23 cellular contexts compared by ENCODE assay signal in the genomic region with DNA sequence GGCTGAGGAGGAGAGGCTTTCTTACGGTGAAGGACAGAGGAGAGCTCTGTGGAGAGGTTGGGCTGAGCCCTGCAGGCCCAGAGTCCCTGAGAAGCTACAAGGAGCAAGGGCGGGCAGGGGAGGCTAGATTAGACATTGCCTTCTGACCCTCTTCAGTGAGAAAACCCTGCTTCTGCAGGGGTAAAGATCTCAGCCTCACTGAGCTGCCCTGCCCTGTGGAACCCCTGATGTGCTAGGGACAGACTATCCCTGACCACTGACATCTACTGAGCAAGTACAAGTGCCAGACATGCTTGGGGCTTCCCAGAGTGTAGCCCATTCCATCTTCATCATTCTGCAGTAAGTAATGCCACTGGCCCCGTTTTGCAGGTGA.
DNase-seq lines count a peak whose midpoint lies in the region; TF ChIP-seq lines count a peak whose summit lies in the region.
"Had no signal": no experiment of that assay in that cellular context is flagged by ENCODE, and none has a peak within 500 bp of the region (broad histone marks: within the 10 kb centered on the region; RNA-seq: fewer than 3 reads in every experiment).

No MANE protein-coding gene starts in this region.

- no peak for TF ChIP-seq CTCF in GM13976 (IDR thresholded peaks at IDR 0.05; ENCODE audit: borderline replicate concordance, control extremely low read depth, extremely low read depth, insufficient read depth, missing control alignments)

- DNase-seq in D341Med (ENCODE audit: low spot score) (peak; percentile 2), GM13976 (ENCODE audit: low spot score) (peak; percentile 11), ecto neural progenitor cell (ENCODE audit: low spot score) (peak; percentile 31), posterior vena cava (ENCODE audit: low spot score) (peak; percentile 28), NCI-H1092 treated with DMSO at 0.1 percent for 48 hours (lab: John Stamatoyannopoulos, UW) (no peak), SKM-1 (lab: John Stamatoyannopoulos, UW; ENCODE audit: unreplicated experiment) (no peak)
- DNase-seq in activated CD4-positive, alpha-beta T cell treated with anti-CD3 and anti-CD28 coated beads for 1 hour, result no peak
- DNase-seq: BE2C, Calu3, DMS153, DND-41, GOT3, KG1, MM.1S, NCI-H1417, NCI-H1694, NCI-H2081 treated with DMSO at 0.1 percent for 48 hours, NCI-H2171, NCI-H226, NCI-H510A, NCI-H69, Peyer's patch, T-cell had no signal

- intact Hi-C loops in posterior vena cava (cut with DNase I), result no loop called here

- in situ Hi-C loops in GM13976 (cut with MboI; ENCODE audit: low sequenced_read_pairs, unreplicated experiment), result no loop called here

Comparison
In these comparisons a context has a peak if more than half of its experiments do, and no peak if none do; other contexts are left out.
1. DNase-seq: peak in D341Med (single experiment), GM13976 (single experiment), ecto neural progenitor cell (single experiment) and posterior vena cava (single experiment); none in activated CD4-positive, alpha-beta T cell treated with anti-CD3 and anti-CD28 coated beads for 1 hour (single experiment), NCI-H1092 treated with DMSO at 0.1 percent for 48 hours (single experiment) and SKM-1 (single experiment).